Comparison of ENCODE assay signal across 8 cellular contexts in the genomic region with DNA sequence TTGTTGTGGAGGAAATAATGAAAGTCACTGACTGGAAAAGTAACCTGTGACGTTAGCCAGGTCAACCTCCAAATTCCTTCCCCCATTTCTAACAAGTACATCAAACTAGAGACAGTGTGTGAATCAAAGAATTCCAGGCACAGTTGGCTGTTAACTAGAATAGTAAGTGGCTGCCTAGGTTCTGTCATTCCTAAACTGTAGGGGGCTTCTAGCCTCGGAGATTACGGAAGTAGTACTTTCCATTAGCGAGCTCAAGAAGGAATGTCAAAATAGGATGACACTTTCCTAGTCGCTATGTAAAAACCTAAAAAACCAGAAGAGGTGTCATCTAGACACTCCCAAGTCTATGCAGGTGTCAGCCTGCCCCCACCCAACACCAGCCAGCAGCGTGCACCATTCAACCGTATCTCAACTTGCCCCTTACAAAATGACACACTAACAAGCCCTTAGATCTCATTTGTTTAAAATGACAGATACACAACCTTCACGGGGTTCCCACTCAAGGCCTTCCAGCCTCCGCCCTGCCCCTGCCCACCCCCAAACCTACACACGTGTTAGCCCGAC. TPM values are rescaled to one million over a fixed set of nuclear protein-coding genes. Genes with fewer than 3 reads are reported as not detected.
DNase-seq lines count a peak whose midpoint lies in the region; ATAC-seq and TF ChIP-seq lines count a peak whose summit lies in the region.

No MANE protein-coding gene starts in this region.

- H3K36me3 Mint-ChIP-seq in GM23338 (ENCODE audit: low read depth), result peaks cover 15% of the 10 kb centered on the region

- H3K4me1 Mint-ChIP-seq in GM23338, result peaks cover 5% of the 10 kb centered on the region; the same call in 2 of the 3 replicates

- H3K79me2 ChIP-seq in DOHH2 (ENCODE audit: control insufficient read depth, low read length), result peaks cover 68% of the 10 kb centered on the region
- peaks cover 55% of the 10 kb centered on the region for H3K79me2 ChIP-seq in GM23338 (replicated peaks; ENCODE audit: insufficient read depth)
- peaks cover 48% of the 10 kb centered on the region for H3K79me2 ChIP-seq in OCI-LY1 (ENCODE audit: insufficient read depth, low read length)

- H3K27me3 ChIP-seq in DOHH2 (ENCODE audit: control insufficient read depth, low read length) (no peaks in the 10 kb centered on the region), GM23338 (ENCODE audit: insufficient read depth) (no peaks in the 10 kb centered on the region), OCI-LY1 (ENCODE audit: insufficient read depth, low read length) (no peaks in the 10 kb centered on the region), uterus (no peaks in the 10 kb centered on the region)

- H3K27me3 Mint-ChIP-seq in GM23338 (ENCODE audit: insufficient read depth, low read depth, poor library complexity), result peaks cover 2% of the 10 kb centered on the region

- peak; percentile 80 for DNase-seq in GM23338 (ENCODE audit: low spot score)
- no peak for DNase-seq in uterus
- DNase-seq in activated CD8-positive, alpha-beta memory T cell treated with anti-CD3 and anti-CD28 coated beads, Interleukin-2, amount 50 U/mL, for 4 hours, result no peak

- no peak for TF ChIP-seq POLR2A in uterus (IDR thresholded peaks at IDR 0.05)

- no peaks in the 10 kb centered on the region for H3K9me3 ChIP-seq in DOHH2 (ENCODE audit: control insufficient read depth, insufficient read depth, low read length)
- no peaks in the 10 kb centered on the region for H3K9me3 ChIP-seq in OCI-LY1 (ENCODE audit: low read length)
- H3K9me3 ChIP-seq in mesodermal cell (ENCODE audit: control insufficient read depth, low read length), result no peaks in the 10 kb centered on the region
- no peaks in the 10 kb centered on the region for H3K9me3 ChIP-seq in uterus

- H4K20me1 ChIP-seq in DOHH2 (ENCODE audit: control insufficient read depth, insufficient read depth, low read depth, low read length) (no peaks in the 10 kb centered on the region), GM23338 (replicated peaks; ENCODE audit: insufficient read depth) (peaks cover 28% of the 10 kb centered on the region), OCI-LY1 (ENCODE audit: insufficient read depth, low read length) (no peaks in the 10 kb centered on the region)

- H3K4me2 ChIP-seq in DOHH2 (ENCODE audit: low read length) (peak overlapping the region; percentile 79), GM23338 (peak overlapping the region; percentile 80), OCI-LY1 (ENCODE audit: low read length) (peak overlapping the region; percentile 98)

- H3K27ac ChIP-seq in DOHH2 (ENCODE audit: low read depth, low read length), result peak overlapping the region; percentile 89
- peak overlapping the region; percentile 98 for H3K27ac ChIP-seq in GM23338 (ENCODE audit: low read depth)
- peak overlapping the region; percentile 84 for H3K27ac ChIP-seq in OCI-LY1 (ENCODE audit: low read depth, low read length, poor library complexity, severe bottlenecking)
- H3K27ac ChIP-seq in cingulate gyrus (ENCODE audit: low read depth, low read length), result peak overlapping the region; percentile 100
- peak overlapping the region; percentile 99 for H3K27ac ChIP-seq in mesodermal cell (ENCODE audit: low read depth, low read length, severe bottlenecking)
- peak overlapping the region; percentile 88 to 100 for H3K27ac ChIP-seq in uterus

- intact Hi-C loops in uterus (cut with DNase I; ENCODE audit: low total_unique reads), result no loop called here

- H3K27ac Mint-ChIP-seq in GM23338, result peak overlapping the region; percentile 95

- 0% methylated on average over 9 to 10 of the region's 11 CpGs for WGBS in mesodermal cell (ENCODE audit: insufficient coverage in 2 of 2), 2 experiments

- TF ChIP-seq CTCF in DOHH2 (IDR thresholded peaks at IDR 0.05; ENCODE audit: low read depth, low read length, poor library complexity, severe bottlenecking) (peak; percentile 11), GM23338 (conservative IDR thresholded peaks at IDR 0.05; ENCODE audit: low read depth in 2 of 2) (no peak), OCI-LY1 (IDR thresholded peaks at IDR 0.05; ENCODE audit: low read length) (no peak), uterus (IDR thresholded peaks at IDR 0.05) (no peak)

- H3K9me2 ChIP-seq in DOHH2 (replicated peaks; ENCODE audit: control insufficient read depth, low read length) (no peaks in the 10 kb centered on the region), GM23338 (ENCODE audit: insufficient read depth) (peaks cover 3% of the 10 kb centered on the region; the same call in 1 of the 2 replicates), OCI-LY1 (ENCODE audit: low read depth, low read length) (no peaks in the 10 kb centered on the region)

- H3K4me3 Mint-ChIP-seq in GM23338, result peak overlapping the region; percentile 93

- H3K36me3 ChIP-seq in DOHH2 (ENCODE audit: control insufficient read depth, low read length), result peaks cover 40% of the 10 kb centered on the region
- no peaks in the 10 kb centered on the region for H3K36me3 ChIP-seq in GM23338 (ENCODE audit: insufficient read depth)
- peaks cover 28% of the 10 kb centered on the region for H3K36me3 ChIP-seq in OCI-LY1 (ENCODE audit: insufficient read depth, low read length)
- H3K36me3 ChIP-seq in mesodermal cell (ENCODE audit: control insufficient read depth, insufficient read depth, low read length), result peaks cover 30% of the 10 kb centered on the region
- no peaks in the 10 kb centered on the region for H3K36me3 ChIP-seq in uterus

- peak; percentile 39 for ATAC-seq in GM23338
- ATAC-seq in HG02885 (IDR thresholded peaks at IDR 0.05; ENCODE audit: poor library complexity, unreplicated experiment), result no peak

- H3K4me3 ChIP-seq in DOHH2 (ENCODE audit: low read length), result peak overlapping the region; percentile 100
- peak overlapping the region; percentile 92 for H3K4me3 ChIP-seq in GM23338
- H3K4me3 ChIP-seq in OCI-LY1 (ENCODE audit: low read depth, low read length, poor library complexity, severe bottlenecking), result peak overlapping the region; percentile 94
- peak overlapping the region; percentile 93 for H3K4me3 ChIP-seq in mesodermal cell (ENCODE audit: extremely low read depth, insufficient read depth, low read length, poor library complexity, severe bottlenecking)
- peak overlapping the region; percentile 87 to 94 for H3K4me3 ChIP-seq in uterus

- peaks cover 17% of the 10 kb centered on the region for H3K4me1 ChIP-seq in DOHH2 (ENCODE audit: control insufficient read depth, low read length)
- H3K4me1 ChIP-seq in GM23338 (ENCODE audit: insufficient read depth), result no peaks in the 10 kb centered on the region; the same call in 1 of the 2 replicates
- peaks cover 20% of the 10 kb centered on the region for H3K4me1 ChIP-seq in OCI-LY1 (ENCODE audit: insufficient read depth, low read length, severe bottlenecking)
- H3K4me1 ChIP-seq in mesodermal cell (ENCODE audit: control insufficient read depth, insufficient read depth, low read length, poor library complexity, severe bottlenecking), result peaks cover 2% of the 10 kb centered on the region
- no peaks in the 10 kb centered on the region for H3K4me1 ChIP-seq in uterus

- H3F3A ChIP-seq in DOHH2 (ENCODE audit: control insufficient read depth, insufficient read depth) (peaks cover 5% of the 10 kb centered on the region; the same call in 1 of the 2 replicates), GM23338 (replicated peaks; ENCODE audit: low read depth) (no peaks in the 10 kb centered on the region), OCI-LY1 (ENCODE audit: insufficient read depth, low read length) (no peaks in the 10 kb centered on the region)

- H2AFZ ChIP-seq in GM23338, result no peak overlapping the region
- H2AFZ ChIP-seq in OCI-LY1 (ENCODE audit: low read length), result no peak overlapping the region

- H3K9me3 Mint-ChIP-seq in GM23338, result peaks cover 3% of the 10 kb centered on the region; the same call in 1 of the 3 replicates

- H3K9ac ChIP-seq in OCI-LY1 (ENCODE audit: low read length), result peak overlapping the region; percentile 96

RNA-seq across cellular contexts. Expression of a gene that starts 0.9 kb away (rescaled TPM):
- 23.1 and 24.9 TPM in 2 replicates for total RNA-seq in GM23338 (2014; rRNA removed; shearing (Covaris generic))
- polyA plus RNA-seq in GM23338 (2016; fragmentation: Nextera tagmentation; extraction: Ambion mirVana), result 6.5 and 7.6 TPM in 2 replicates
- polyA plus RNA-seq in mesodermal cell (2013, experiment 1 of 2), result 8.6 TPM
- polyA plus RNA-seq in mesodermal cell (2013, experiment 2 of 2), result 7.3 TPM
- 10 to 100 TPM; 28.7 to 33.3 (median 30.2) TPM for total RNA-seq in uterus
